In genomic region chr11:78690588-78690987, GRCh38 we compare ENCODE assay signal across 20 cellular contexts.
A peak's percentile ranks its signal among the peaks of the same experiment; 100 is the strongest.
DNase-seq lines count a peak whose midpoint lies in the region; ATAC-seq and TF ChIP-seq lines count a peak whose summit lies in the region.
"Had no signal": no experiment of that assay in that cellular context is flagged by ENCODE, and none has a peak within 500 bp of the region (broad histone marks: within the 10 kb centered on the region; RNA-seq: fewer than 3 reads in every experiment).

No MANE protein-coding gene starts in this region.

- BruUV-seq in PC-3 (replicated peaks; lab: Mats Ljungman, UMichigan): no TSS peak

- TF ChIP-seq POLR2A in prostate gland (IDR thresholded peaks at IDR 0.05): no peak

- POLR2A ChIA-PET in PC-3 (lab: Charles Lee; ENCODE audit: unreplicated experiment): no interaction called here

- intact Hi-C loops in PC-3 (cut with micrococcal nuclease) (loop anchor here (1.0 kb wide), 1 partner anchor 25 kb away; no protein-coding TSS in a partner anchor), prostate gland (cut with DNase I) (no loop called here)

- H3K27ac ChIP-seq in PC-3 (ENCODE audit: low read length) (peak overlapping the region; percentile 67), fibroblast of lung (ENCODE audit: insufficient read depth, low read length) (no peak overlapping the region), prostate gland (no peak overlapping the region)
- H3K27ac ChIP-seq: 22Rv1, HL-60 had no signal

- 81% methylated on average over 1 of the region's 1 CpG for WGBS in prostate gland

- H3K9me2 ChIP-seq in PC-3 (replicated peaks; ENCODE audit: low read length): no peaks in the 10 kb centered on the region

- peaks cover 8% of the 10 kb centered on the region for H3F3A ChIP-seq in PC-3 (ENCODE audit: low read length, unreplicated experiment)

- DNase-seq in NCI-H146 treated with DMSO at 0.1 percent for 48 hours (lab: John Stamatoyannopoulos, UW; ENCODE audit: unreplicated experiment) (peak; percentile 12), NCI-H146 (lab: John Stamatoyannopoulos, UW) (no peak), PC-3 (peak; percentile 88), fibroblast of lung (ENCODE audit: low read depth in 2 of 2) (peak; percentile 3 to 39), renal cortical epithelial cell (ENCODE audit: low read depth) (peak; percentile 14), amniotic stem cell (lab: John Stamatoyannopoulos, UW) (no peak), prostate gland (ENCODE audit: low spot score) (no peak)
- no peak for DNase-seq in stimulated activated naive CD8-positive, alpha-beta T cell treated with anti-CD3 and anti-CD28 coated beads, Interleukin-15, Interleukin-2, amounts not matched to agents 100 U/mL and 50 U/mL, for 24 hours
- DNase-seq: Calu3; CD4-positive, alpha-beta memory T cell; DMS79; GDM1; H9; MV-4-11; NCI-H1417; NCI-H2029 treated with DMSO at 0.1 percent for 48 hours; NCI-H2171 treated with DMSO at 0.1 percent for 48 hours; NCI-H748 treated with DMSO at 0.1 percent for 48 hours had no signal

- H3K9me3 ChIP-seq in PC-3 (ENCODE audit: low read length) (no peaks in the 10 kb centered on the region), fibroblast of lung (ENCODE audit: control insufficient read depth, insufficient read depth, low read depth, low read length) (no peaks in the 10 kb centered on the region), prostate gland (no peaks in the 10 kb centered on the region)

- H3K4me1 ChIP-seq in PC-3 (ENCODE audit: insufficient read depth, low read length): peaks cover 56% of the 10 kb centered on the region
- peaks cover 4% of the 10 kb centered on the region for H3K4me1 ChIP-seq in fibroblast of lung (ENCODE audit: control insufficient read depth, extremely low read depth, insufficient read depth, low read length)
- H3K4me1 ChIP-seq in prostate gland (replicated peaks): no peaks in the 10 kb centered on the region

- ATAC-seq in PC-3: peak; percentile 87
- no peak for ATAC-seq in stimulated activated naive CD8-positive, alpha-beta T cell treated with anti-CD3 and anti-CD28 coated beads, Interleukin-15, Interleukin-2, amounts not matched to agents 100 U/mL and 50 U/mL, for 24 hours

- H3K27me3 ChIP-seq in PC-3 (ENCODE audit: low read length): no peaks in the 10 kb centered on the region
- no peaks in the 10 kb centered on the region for H3K27me3 ChIP-seq in fibroblast of lung (ENCODE audit: control insufficient read depth, insufficient read depth, low read length)
- H3K27me3 ChIP-seq in prostate gland (replicated peaks; ENCODE audit: insufficient read depth): no peaks in the 10 kb centered on the region

- TF ChIP-seq CTCF in PC-3 (conservative IDR thresholded peaks at IDR 0.05; ENCODE audit: low read depth, low read length) (no peak), fibroblast of lung (conservative IDR thresholded peaks at IDR 0.05 in 1 of 2, IDR thresholded peaks at IDR 0.05 in 1 of 2; ENCODE audit: low read depth in 1 of 2, low read length in 2 of 2) (no peak), prostate gland (IDR thresholded peaks at IDR 0.05) (no peak)

- H2AFZ ChIP-seq in PC-3 (ENCODE audit: low read length): no peak overlapping the region
- no peak overlapping the region for H2AFZ ChIP-seq in fibroblast of lung (ENCODE audit: low read length)

- no peaks in the 10 kb centered on the region; the same call in 1 of the 2 replicates for H3K36me3 ChIP-seq in PC-3 (ENCODE audit: low read depth, low read length)
- no peaks in the 10 kb centered on the region for H3K36me3 ChIP-seq in fibroblast of lung (ENCODE audit: control insufficient read depth, insufficient read depth, low read length)
- H3K36me3 ChIP-seq in prostate gland: no peaks in the 10 kb centered on the region

- H4K20me1 ChIP-seq in PC-3 (ENCODE audit: low read length): no peaks in the 10 kb centered on the region
- no peaks in the 10 kb centered on the region for H4K20me1 ChIP-seq in fibroblast of lung (ENCODE audit: control insufficient read depth, extremely low read depth, insufficient read depth, low read length)

- CTCF ChIA-PET in PC-3 (lab: Charles Lee): interaction anchor here (0.7 to 0.8 kb wide), 3 partner anchors 25 to 129 kb away, joined by 3 to 4 read pairs (median 3); no protein-coding TSS in a partner anchor

- H3K9ac ChIP-seq in PC-3 (ENCODE audit: low read length) (no peak overlapping the region), fibroblast of lung (ENCODE audit: insufficient read depth, low read length) (no peak overlapping the region)

- H3K4me3 ChIP-seq in PC-3 (ENCODE audit: low read length) (no peak overlapping the region), fibroblast of lung (replicated peaks in 1 of 4; ENCODE audit: control extremely low read depth in 1 of 4, insufficient read depth in 1 of 4, low read depth in 3 of 4, low read length in 4 of 4) (no peak overlapping the region), prostate gland (no peak overlapping the region)

- H3K79me2 ChIP-seq in PC-3 (ENCODE audit: low read length): no peaks in the 10 kb centered on the region
- H3K79me2 ChIP-seq in fibroblast of lung (ENCODE audit: control insufficient read depth, insufficient read depth, low read length): no peaks in the 10 kb centered on the region

- peak overlapping the region; percentile 27 for H3K4me2 ChIP-seq in PC-3 (ENCODE audit: low read length)
- H3K4me2 ChIP-seq in fibroblast of lung (ENCODE audit: extremely low read depth, insufficient read depth, low read length): no peak overlapping the region

Comparison
In these comparisons a context has a peak if more than half of its experiments do, and no peak if none do; other contexts are left out.
1. DNase-seq: peak in NCI-H146 treated with DMSO at 0.1 percent for 48 hours (single experiment), PC-3 (single experiment), fibroblast of lung (2 of 2) and renal cortical epithelial cell (single experiment); none in NCI-H146 (single experiment), stimulated activated naive CD8-positive, alpha-beta T cell treated with anti-CD3 and anti-CD28 coated beads, Interleukin-15, Interleukin-2, amounts not matched to agents 100 U/mL and 50 U/mL, for 24 hours (single experiment), amniotic stem cell (single experiment) and prostate gland (single experiment).